1 cellular context compared by ENCODE assay signal in the genomic region with DNA sequence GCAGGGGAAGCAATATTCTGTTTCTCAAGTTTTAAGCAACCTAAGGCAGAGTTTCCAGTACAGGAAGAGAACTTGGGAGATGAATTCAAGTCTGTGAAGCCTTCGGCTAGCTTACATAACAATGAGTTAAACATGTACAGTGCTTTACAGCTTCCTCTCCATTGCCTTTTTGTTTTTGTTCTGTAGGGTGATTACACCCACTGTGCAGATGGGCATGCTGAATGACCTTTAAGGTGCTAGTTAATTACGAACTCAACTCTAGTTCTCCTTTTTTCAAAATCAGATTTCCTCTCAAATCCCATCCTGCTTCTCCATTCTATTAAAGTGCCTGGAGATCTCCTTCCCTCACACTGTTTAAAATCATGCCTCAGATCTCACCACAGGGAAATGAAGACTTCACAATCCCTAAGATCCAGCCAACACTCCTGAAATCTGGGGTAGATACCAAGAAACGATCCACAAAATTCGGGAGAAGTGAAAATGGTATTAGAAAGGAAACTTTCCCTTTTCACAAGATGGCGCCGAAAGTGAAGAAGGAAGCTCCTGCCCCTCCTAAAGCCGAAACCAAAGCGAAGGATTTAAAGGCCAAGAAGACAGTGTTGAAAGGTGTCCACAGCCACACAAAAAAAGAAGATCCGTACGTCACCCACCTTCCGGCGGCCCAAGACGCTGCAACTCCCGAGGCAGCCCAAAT.
TF ChIP-seq lines count a peak whose summit lies in the region.

No MANE protein-coding gene starts in this region.

TF ChIP-seq in K562, 482 proteins besides CTCF, POLR2A, EP300 and RAD21 (continued from another document):
- TF ChIP-seq, protein P1, sequence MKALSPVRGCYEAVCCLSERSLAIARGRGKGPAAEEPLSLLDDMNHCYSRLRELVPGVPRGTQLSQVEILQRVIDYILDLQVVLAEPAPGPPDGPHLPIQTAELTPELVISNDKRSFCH (CRISPR knock-in tag; IDR thresholded peaks at IDR 0.05), result no peak
- TF ChIP-seq, protein P1 (tag; IDR thresholded peaks at IDR 0.05), result 0 out of 2 replicates have a peak, but pooled peaks have one; percentile 43
- no peak for TF ChIP-seq RAD51 (IDR thresholded peaks at IDR 0.05; ENCODE audit: borderline replicate concordance, low read depth)
- no peak for TF ChIP-seq JUND (IDR thresholded peaks at IDR 0.05; ENCODE audit: borderline replicate concordance, low read depth, low read length)
- TF ChIP-seq JUND (tag; IDR thresholded peaks at IDR 0.05; ENCODE audit: borderline replicate concordance, low read depth, low read length), result 0 out of 3 replicates have a peak, but pooled peaks have one; percentile 12
- TF ChIP-seq BCOR (IDR thresholded peaks at IDR 0.05), result 0 out of 2 replicates have a peak, but pooled peaks have one; percentile 18
- TF ChIP-seq FOSL1 (tag; conservative IDR thresholded peaks at IDR 0.05), result no peak; the same call in 1 of the 2 replicates
- TF ChIP-seq ASH1L (IDR thresholded peaks at IDR 0.05; ENCODE audit: borderline replicate concordance, low read depth, partially characterized antibody), result no peak
- TF ChIP-seq ELF4 (CRISPR knock-in tag; IDR thresholded peaks at IDR 0.05), result no peak
- TF ChIP-seq MYC (IDR thresholded peaks at IDR 0.05; ENCODE audit: low read depth, low read length), result no peak
- no peak for TF ChIP-seq MYC (CRISPR knock-in tag; IDR thresholded peaks at IDR 0.05; ENCODE audit: borderline replicate concordance, low read depth)
- TF ChIP-seq, protein P2, sequence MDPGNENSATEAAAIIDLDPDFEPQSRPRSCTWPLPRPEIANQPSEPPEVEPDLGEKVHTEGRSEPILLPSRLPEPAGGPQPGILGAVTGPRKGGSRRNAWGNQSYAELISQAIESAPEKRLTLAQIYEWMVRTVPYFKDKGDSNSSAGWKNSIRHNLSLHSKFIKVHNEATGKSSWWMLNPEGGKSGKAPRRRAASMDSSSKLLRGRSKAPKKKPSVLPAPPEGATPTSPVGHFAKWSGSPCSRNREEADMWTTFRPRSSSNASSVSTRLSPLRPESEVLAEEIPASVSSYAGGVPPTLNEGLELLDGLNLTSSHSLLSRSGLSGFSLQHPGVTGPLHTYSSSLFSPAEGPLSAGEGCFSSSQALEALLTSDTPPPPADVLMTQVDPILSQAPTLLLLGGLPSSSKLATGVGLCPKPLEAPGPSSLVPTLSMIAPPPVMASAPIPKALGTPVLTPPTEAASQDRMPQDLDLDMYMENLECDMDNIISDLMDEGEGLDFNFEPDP (CRISPR knock-in tag; IDR thresholded peaks at IDR 0.05), result no peak
- TF ChIP-seq ZNF75A (CRISPR knock-in tag; IDR thresholded peaks at IDR 0.05), result no peak
- no peak for TF ChIP-seq MECOM (CRISPR knock-in tag; IDR thresholded peaks at IDR 0.05)
- no peak for TF ChIP-seq GTF2A2 (tag; IDR thresholded peaks at IDR 0.05)
- no peak for TF ChIP-seq ZNF316 (IDR thresholded peaks at IDR 0.05)
- no peak for TF ChIP-seq SMAD4 (CRISPR knock-in tag; conservative IDR thresholded peaks at IDR 0.05)
- TF ChIP-seq CBX3 (IDR thresholded peaks at IDR 0.05; ENCODE audit: borderline replicate concordance in 1 of 2, low read length in 2 of 2), result no peak
- TF ChIP-seq ERF (CRISPR knock-in tag; IDR thresholded peaks at IDR 0.05), result no peak
- TF ChIP-seq ZNF165 (CRISPR knock-in tag; IDR thresholded peaks at IDR 0.05; ENCODE audit: borderline replicate concordance), result no peak
- TF ChIP-seq ZNF354B (CRISPR knock-in tag; IDR thresholded peaks at IDR 0.05), result no peak
- no peak for TF ChIP-seq ZBED1 (IDR thresholded peaks at IDR 0.05)
- no peak for TF ChIP-seq EZH2 (IDR thresholded peaks at IDR 0.05; ENCODE audit: borderline replicate concordance, low read depth, low read length)
- TF ChIP-seq MCM5 (IDR thresholded peaks at IDR 0.05; ENCODE audit: low read depth), result no peak
- no peak for TF ChIP-seq POLR2G (IDR thresholded peaks at IDR 0.05; ENCODE audit: low read depth, low read length)
- 0 out of 2 replicates have a peak, but pooled peaks have one; percentile 39 for TF ChIP-seq KLF1 (tag; IDR thresholded peaks at IDR 0.05)
- no peak for TF ChIP-seq SOX6 (IDR thresholded peaks at IDR 0.05)
- no peak for TF ChIP-seq ZNF696 (CRISPR knock-in tag; conservative IDR thresholded peaks at IDR 0.05)
- TF ChIP-seq CHCHD3 (CRISPR knock-in tag; IDR thresholded peaks at IDR 0.05), result no peak
- TF ChIP-seq RBM25 (IDR thresholded peaks at IDR 0.05; ENCODE audit: low read depth, low read length, severe bottlenecking), result peak; percentile 49
- no peak for TF ChIP-seq HMG20B (CRISPR knock-in tag; IDR thresholded peaks at IDR 0.05)
- TF ChIP-seq, protein P3, sequence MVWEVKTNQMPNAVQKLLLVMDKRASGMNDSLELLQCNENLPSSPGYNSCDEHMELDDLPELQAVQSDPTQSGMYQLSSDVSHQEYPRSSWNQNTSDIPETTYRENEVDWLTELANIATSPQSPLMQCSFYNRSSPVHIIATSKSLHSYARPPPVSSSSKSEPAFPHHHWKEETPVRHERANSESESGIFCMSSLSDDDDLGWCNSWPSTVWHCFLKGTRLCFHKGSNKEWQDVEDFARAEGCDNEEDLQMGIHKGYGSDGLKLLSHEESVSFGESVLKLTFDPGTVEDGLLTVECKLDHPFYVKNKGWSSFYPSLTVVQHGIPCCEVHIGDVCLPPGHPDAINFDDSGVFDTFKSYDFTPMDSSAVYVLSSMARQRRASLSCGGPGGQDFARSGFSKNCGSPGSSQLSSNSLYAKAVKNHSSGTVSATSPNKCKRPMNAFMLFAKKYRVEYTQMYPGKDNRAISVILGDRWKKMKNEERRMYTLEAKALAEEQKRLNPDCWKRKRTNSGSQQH (CRISPR knock-in tag; IDR thresholded peaks at IDR 0.05), result no peak
- no peak for TF ChIP-seq SAP30 (IDR thresholded peaks at IDR 0.05; ENCODE audit: borderline replicate concordance, insufficient read depth, low read depth, low read length, poor library complexity, severe bottlenecking)
